In the genomic region with DNA sequence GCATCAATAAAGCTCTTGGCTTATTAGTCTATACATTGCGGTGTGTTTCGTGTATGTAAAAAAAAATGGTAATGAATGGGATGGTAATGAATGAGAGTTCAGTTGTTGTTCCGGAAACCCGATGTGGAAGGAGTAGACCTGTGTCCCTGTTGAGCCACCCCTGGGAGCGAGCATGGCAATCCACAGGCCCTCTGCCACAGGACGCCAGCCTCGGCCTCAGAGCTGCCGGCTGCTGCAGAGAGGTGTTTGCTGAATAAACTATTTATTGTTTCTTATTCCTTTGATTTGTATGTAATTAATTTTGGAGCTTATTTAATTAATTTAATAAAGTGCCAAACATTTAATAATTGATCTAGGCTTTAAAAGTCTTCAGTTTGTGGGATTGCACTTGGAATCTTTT, we compare ENCODE assay signal across 1 cellular context.
TF ChIP-seq lines count a peak whose summit lies in the region.

No MANE protein-coding gene starts in this region.

TF ChIP-seq in GM23338, 12 proteins besides CTCF, POLR2A, EP300 and RAD21:
- TF ChIP-seq EZH2 (IDR thresholded peaks at IDR 0.05; ENCODE audit: low read depth, unreplicated experiment) (no peak), EZH2phosphoT487 (IDR thresholded peaks at IDR 0.05; ENCODE audit: unreplicated experiment) (no peak), ZNF114 (CRISPR knock-in tag; IDR thresholded peaks at IDR 0.05) (no peak), NANOG (IDR thresholded peaks at IDR 0.05; ENCODE audit: borderline replicate concordance) (no peak), ZNF331 (CRISPR knock-in tag; IDR thresholded peaks at IDR 0.05; ENCODE audit: low read depth) (no peak)
- TF ChIP-seq, protein P1, sequence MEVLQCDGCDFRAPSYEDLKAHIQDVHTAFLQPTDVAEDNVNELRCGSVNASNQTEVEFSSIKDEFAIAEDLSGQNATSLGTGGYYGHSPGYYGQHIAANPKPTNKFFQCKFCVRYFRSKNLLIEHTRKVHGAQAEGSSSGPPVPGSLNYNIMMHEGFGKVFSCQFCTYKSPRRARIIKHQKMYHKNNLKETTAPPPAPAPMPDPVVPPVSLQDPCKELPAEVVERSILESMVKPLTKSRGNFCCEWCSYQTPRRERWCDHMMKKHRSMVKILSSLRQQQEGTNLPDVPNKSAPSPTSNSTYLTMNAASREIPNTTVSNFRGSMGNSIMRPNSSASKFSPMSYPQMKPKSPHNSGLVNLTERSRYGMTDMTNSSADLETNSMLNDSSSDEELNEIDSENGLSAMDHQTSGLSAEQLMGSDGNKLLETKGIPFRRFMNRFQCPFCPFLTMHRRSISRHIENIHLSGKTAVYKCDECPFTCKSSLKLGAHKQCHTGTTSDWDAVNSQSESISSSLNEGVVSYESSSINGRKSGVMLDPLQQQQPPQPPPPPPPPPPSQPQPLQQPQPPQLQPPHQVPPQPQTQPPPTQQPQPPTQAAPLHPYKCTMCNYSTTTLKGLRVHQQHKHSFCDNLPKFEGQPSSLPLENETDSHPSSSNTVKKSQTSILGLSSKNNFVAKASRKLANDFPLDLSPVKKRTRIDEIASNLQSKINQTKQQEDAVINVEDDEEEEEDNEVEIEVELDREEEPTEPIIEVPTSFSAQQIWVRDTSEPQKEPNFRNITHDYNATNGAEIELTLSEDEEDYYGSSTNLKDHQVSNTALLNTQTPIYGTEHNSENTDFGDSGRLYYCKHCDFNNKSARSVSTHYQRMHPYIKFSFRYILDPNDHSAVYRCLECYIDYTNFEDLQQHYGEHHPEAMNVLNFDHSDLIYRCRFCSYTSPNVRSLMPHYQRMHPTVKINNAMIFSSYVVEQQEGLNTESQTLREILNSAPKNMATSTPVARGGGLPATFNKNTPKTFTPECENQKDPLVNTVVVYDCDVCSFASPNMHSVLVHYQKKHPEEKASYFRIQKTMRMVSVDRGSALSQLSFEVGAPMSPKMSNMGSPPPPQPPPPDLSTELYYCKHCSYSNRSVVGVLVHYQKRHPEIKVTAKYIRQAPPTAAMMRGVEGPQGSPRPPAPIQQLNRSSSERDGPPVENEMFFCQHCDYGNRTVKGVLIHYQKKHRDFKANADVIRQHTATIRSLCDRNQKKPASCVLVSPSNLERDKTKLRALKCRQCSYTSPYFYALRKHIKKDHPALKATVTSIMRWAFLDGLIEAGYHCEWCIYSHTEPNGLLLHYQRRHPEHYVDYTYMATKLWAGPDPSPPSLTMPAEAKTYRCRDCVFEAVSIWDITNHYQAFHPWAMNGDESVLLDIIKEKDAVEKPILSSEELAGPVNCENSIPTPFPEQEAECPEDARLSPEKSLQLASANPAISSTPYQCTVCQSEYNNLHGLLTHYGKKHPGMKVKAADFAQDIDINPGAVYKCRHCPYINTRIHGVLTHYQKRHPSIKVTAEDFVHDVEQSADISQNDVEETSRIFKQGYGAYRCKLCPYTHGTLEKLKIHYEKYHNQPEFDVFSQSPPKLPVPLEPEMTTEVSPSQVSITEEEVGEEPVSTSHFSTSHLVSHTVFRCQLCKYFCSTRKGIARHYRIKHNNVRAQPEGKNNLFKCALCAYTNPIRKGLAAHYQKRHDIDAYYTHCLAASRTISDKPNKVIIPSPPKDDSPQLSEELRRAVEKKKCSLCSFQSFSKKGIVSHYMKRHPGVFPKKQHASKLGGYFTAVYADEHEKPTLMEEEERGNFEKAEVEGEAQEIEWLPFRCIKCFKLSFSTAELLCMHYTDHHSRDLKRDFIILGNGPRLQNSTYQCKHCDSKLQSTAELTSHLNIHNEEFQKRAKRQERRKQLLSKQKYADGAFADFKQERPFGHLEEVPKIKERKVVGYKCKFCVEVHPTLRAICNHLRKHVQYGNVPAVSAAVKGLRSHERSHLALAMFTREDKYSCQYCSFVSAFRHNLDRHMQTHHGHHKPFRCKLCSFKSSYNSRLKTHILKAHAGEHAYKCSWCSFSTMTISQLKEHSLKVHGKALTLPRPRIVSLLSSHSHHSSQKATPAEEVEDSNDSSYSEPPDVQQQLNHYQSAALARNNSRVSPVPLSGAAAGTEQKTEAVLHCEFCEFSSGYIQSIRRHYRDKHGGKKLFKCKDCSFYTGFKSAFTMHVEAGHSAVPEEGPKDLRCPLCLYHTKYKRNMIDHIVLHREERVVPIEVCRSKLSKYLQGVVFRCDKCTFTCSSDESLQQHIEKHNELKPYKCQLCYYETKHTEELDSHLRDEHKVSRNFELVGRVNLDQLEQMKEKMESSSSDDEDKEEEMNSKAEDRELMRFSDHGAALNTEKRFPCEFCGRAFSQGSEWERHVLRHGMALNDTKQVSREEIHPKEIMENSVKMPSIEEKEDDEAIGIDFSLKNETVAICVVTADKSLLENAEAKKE (CRISPR knock-in tag; IDR thresholded peaks at IDR 0.05), result no peak
- TF ChIP-seq, protein P2, sequence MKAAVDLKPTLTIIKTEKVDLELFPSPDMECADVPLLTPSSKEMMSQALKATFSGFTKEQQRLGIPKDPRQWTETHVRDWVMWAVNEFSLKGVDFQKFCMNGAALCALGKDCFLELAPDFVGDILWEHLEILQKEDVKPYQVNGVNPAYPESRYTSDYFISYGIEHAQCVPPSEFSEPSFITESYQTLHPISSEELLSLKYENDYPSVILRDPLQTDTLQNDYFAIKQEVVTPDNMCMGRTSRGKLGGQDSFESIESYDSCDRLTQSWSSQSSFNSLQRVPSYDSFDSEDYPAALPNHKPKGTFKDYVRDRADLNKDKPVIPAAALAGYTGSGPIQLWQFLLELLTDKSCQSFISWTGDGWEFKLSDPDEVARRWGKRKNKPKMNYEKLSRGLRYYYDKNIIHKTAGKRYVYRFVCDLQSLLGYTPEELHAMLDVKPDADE (IDR thresholded peaks at IDR 0.05), result no peak
- TF ChIP-seq, protein P3, sequence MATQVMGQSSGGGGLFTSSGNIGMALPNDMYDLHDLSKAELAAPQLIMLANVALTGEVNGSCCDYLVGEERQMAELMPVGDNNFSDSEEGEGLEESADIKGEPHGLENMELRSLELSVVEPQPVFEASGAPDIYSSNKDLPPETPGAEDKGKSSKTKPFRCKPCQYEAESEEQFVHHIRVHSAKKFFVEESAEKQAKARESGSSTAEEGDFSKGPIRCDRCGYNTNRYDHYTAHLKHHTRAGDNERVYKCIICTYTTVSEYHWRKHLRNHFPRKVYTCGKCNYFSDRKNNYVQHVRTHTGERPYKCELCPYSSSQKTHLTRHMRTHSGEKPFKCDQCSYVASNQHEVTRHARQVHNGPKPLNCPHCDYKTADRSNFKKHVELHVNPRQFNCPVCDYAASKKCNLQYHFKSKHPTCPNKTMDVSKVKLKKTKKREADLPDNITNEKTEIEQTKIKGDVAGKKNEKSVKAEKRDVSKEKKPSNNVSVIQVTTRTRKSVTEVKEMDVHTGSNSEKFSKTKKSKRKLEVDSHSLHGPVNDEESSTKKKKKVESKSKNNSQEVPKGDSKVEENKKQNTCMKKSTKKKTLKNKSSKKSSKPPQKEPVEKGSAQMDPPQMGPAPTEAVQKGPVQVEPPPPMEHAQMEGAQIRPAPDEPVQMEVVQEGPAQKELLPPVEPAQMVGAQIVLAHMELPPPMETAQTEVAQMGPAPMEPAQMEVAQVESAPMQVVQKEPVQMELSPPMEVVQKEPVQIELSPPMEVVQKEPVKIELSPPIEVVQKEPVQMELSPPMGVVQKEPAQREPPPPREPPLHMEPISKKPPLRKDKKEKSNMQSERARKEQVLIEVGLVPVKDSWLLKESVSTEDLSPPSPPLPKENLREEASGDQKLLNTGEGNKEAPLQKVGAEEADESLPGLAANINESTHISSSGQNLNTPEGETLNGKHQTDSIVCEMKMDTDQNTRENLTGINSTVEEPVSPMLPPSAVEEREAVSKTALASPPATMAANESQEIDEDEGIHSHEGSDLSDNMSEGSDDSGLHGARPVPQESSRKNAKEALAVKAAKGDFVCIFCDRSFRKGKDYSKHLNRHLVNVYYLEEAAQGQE (IDR thresholded peaks at IDR 0.05; ENCODE audit: unreplicated experiment), result no peak
